In genomic region chr16:89491238-89491869, GRCh38 we compare ENCODE assay signal across 8 cellular contexts. TPM values are rescaled to one million over a fixed set of nuclear protein-coding genes. Genes with fewer than 3 reads are reported as not detected.
DNase-seq lines count a peak whose midpoint lies in the region; ATAC-seq, FAIRE-seq and TF ChIP-seq lines count a peak whose summit lies in the region.

No MANE protein-coding gene starts in this region.

- 1% methylated on average over 19 of the region's 22 CpGs for WGBS in HepG2 (ENCODE audit: low lambda C conversion rate)

- in situ Hi-C loops in HepG2 (cut with HindIII; ENCODE audit: extremely low pct_ligation_motif_present, low pct_unique_long_range_greater_than_20kb): no loop called here

- H3K4me3 ChIP-seq in CD8-positive, alpha-beta T cell (ENCODE audit: low read depth, low read length): peak overlapping the region; percentile 91
- H3K4me3 ChIP-seq in KMS-11 (IDR thresholded peaks at IDR 0.05; ENCODE audit: insufficient read depth, low read depth, low read length) (no peak overlapping the region), astrocyte (ENCODE audit: insufficient read depth, low read depth, low read length) (peak overlapping the region; percentile 78), HepG2 (replicated peaks in 1 of 3; ENCODE audit: insufficient read depth in 1 of 3, low read depth in 2 of 3, low read length in 3 of 3) (peak overlapping the region; percentile 61 to 93 (median 85))

- H2AFZ ChIP-seq in KMS-11 (ENCODE audit: low read depth) (peak overlapping the region; percentile 75), astrocyte (ENCODE audit: low read depth, low read length) (peak overlapping the region; percentile 79), HepG2 (ENCODE audit: low read length) (no peak overlapping the region)

- no peak for DNase-seq in CD8-positive, alpha-beta T cell
- DNase-seq in astrocyte (ENCODE audit: low read depth): no peak
- DNase-seq in HepG2 (ENCODE audit: low spot score): peak; percentile 66
- DNase-seq in type B pancreatic cell (ENCODE audit: extremely low spot score, unreplicated experiment): no peak
- no peak for DNase-seq in occipital lobe (lab: John Stamatoyannopoulos, UW)

- H3K27ac ChIP-seq in CD8-positive, alpha-beta T cell (ENCODE audit: low read depth, low read length): peak overlapping the region; percentile 93
- H3K27ac ChIP-seq in KMS-11 (peak overlapping the region; percentile 73), astrocyte (ENCODE audit: low read depth, low read length) (peak overlapping the region; percentile 88), HepG2 (ENCODE audit: extremely low read length, insufficient read depth, low read length) (peak overlapping the region; percentile 81)

- CTCF ChIA-PET in CD8-positive, alpha-beta T cell (lab: Charles Lee): no interaction called here
- CTCF ChIA-PET in HepG2 (lab: Yijun Ruan, JAX; ENCODE audit: low intra/inter-chr PET ratio, low total read pairs): no interaction called here

- FAIRE-seq in astrocyte (lab: Jason Lieb, UNC) (no peak), HepG2 (lab: Jason Lieb, UNC) (no peak)

- intact Hi-C loops in CD8-positive, alpha-beta T cell (cut with DNase I, micrococcal nuclease): loop anchor here in 1 of 2 experiments (2.0 kb wide), 1 partner anchor 829 kb away; the partner anchor contains the start of gene MVD
- intact Hi-C loops in HepG2 (cut with micrococcal nuclease; ENCODE audit: unreplicated experiment): loop anchor here (2.0 kb wide), 1 partner anchor 13 kb away; no protein-coding TSS in a partner anchor

- H3K4me1 ChIP-seq in CD8-positive, alpha-beta T cell (ENCODE audit: insufficient read depth, low read length): peaks cover 39% of the 10 kb centered on the region
- H3K4me1 ChIP-seq in KMS-11 (ENCODE audit: low read depth, poor library complexity, severe bottlenecking): peaks cover 38% of the 10 kb centered on the region
- peaks cover 36% of the 10 kb centered on the region for H3K4me1 ChIP-seq in astrocyte (ENCODE audit: insufficient read depth, low read length)
- H3K4me1 ChIP-seq in HepG2 (ENCODE audit: insufficient read depth, low read length): peaks cover 54% of the 10 kb centered on the region

- ATAC-seq in CD8-positive, alpha-beta T cell: no peak
- ATAC-seq in HepG2 (peak; percentile 39), GM21576 (IDR thresholded peaks at IDR 0.05; ENCODE audit: unreplicated experiment) (no peak), GM18502 (IDR thresholded peaks at IDR 0.05; ENCODE audit: poor library complexity, unreplicated experiment) (no peak)

- H3K27me3 Mint-ChIP-seq in CD8-positive, alpha-beta T cell (ENCODE audit: low read depth): no peaks in the 10 kb centered on the region
- no peaks in the 10 kb centered on the region for H3K27me3 Mint-ChIP-seq in astrocyte (ENCODE audit: low read depth, unreplicated experiment)
- H3K27me3 Mint-ChIP-seq in type B pancreatic cell: no peaks in the 10 kb centered on the region

- no peaks in the 10 kb centered on the region for H3K9me3 Mint-ChIP-seq in CD8-positive, alpha-beta T cell
- H3K9me3 Mint-ChIP-seq in astrocyte (ENCODE audit: unreplicated experiment) (no peaks in the 10 kb centered on the region), type B pancreatic cell (no peaks in the 10 kb centered on the region)

- H3K27me3 ChIP-seq in CD8-positive, alpha-beta T cell (ENCODE audit: insufficient read depth, low read length): no peaks in the 10 kb centered on the region
- H3K27me3 ChIP-seq in KMS-11 (ENCODE audit: insufficient read depth, low read depth) (no peaks in the 10 kb centered on the region), astrocyte (ENCODE audit: insufficient read depth, low read length) (no peaks in the 10 kb centered on the region), HepG2 (ENCODE audit: control insufficient read depth in 1 of 2, insufficient read depth in 2 of 2, low read length in 2 of 2) (no peaks in the 10 kb centered on the region; a peak in 1 of 5 replicates)

- peaks cover 28% of the 10 kb centered on the region for H3K36me3 Mint-ChIP-seq in CD8-positive, alpha-beta T cell
- H3K36me3 Mint-ChIP-seq in astrocyte (ENCODE audit: low read depth, unreplicated experiment): peaks cover 4% of the 10 kb centered on the region
- peaks cover 9% of the 10 kb centered on the region for H3K36me3 Mint-ChIP-seq in type B pancreatic cell

- peak in 1 of 2 experiments; percentile 51; a peak in 1 of 4 replicates for TF ChIP-seq POLR2A in HepG2 (IDR thresholded peaks at IDR 0.05; ENCODE audit: insufficient read depth in 1 of 2, low read depth in 2 of 2, low read length in 2 of 2)

- peaks cover 59% of the 10 kb centered on the region for H3K4me1 Mint-ChIP-seq in CD8-positive, alpha-beta T cell (ENCODE audit: low read depth)
- H3K4me1 Mint-ChIP-seq in astrocyte (ENCODE audit: low read depth, unreplicated experiment): peaks cover 31% of the 10 kb centered on the region
- H3K4me1 Mint-ChIP-seq in type B pancreatic cell (ENCODE audit: unreplicated experiment): peaks cover 39% of the 10 kb centered on the region

- peak overlapping the region; percentile 91 for H3K27ac Mint-ChIP-seq in CD8-positive, alpha-beta T cell
- H3K27ac Mint-ChIP-seq in astrocyte (ENCODE audit: unreplicated experiment): peak overlapping the region; percentile 99
- H3K27ac Mint-ChIP-seq in type B pancreatic cell: peak overlapping the region; percentile 96

- TF ChIP-seq EP300 in HepG2 (IDR thresholded peaks at IDR 0.05; ENCODE audit: low read depth in 2 of 2, low read length in 2 of 2) (no peak), HepG2 (CRISPR knock-in tag; IDR thresholded peaks at IDR 0.05; ENCODE audit: borderline replicate concordance) (no peak)

- peak; percentile 22 for TF ChIP-seq CTCF in CD8-positive, alpha-beta T cell (IDR thresholded peaks at IDR 0.05)
- TF ChIP-seq CTCF in KMS-11 (conservative IDR thresholded peaks at IDR 0.05; ENCODE audit: low read depth, low read length) (no peak), astrocyte (IDR thresholded peaks at IDR 0.05; ENCODE audit: insufficient read depth, low read depth, low read length) (peak; percentile 32), HepG2 (CRISPR knock-in tag; IDR thresholded peaks at IDR 0.05) (no peak), type B pancreatic cell (conservative IDR thresholded peaks at IDR 0.05) (peak; percentile 60)

- peak overlapping the region; percentile 86 for H3K4me3 Mint-ChIP-seq in CD8-positive, alpha-beta T cell
- H3K4me3 Mint-ChIP-seq in astrocyte (ENCODE audit: unreplicated experiment) (peak overlapping the region; percentile 94), type B pancreatic cell (peak overlapping the region; percentile 96)

- H3K9ac ChIP-seq in KMS-11 (peak overlapping the region; percentile 77), astrocyte (ENCODE audit: low read length) (peak overlapping the region; percentile 93), HepG2 (ENCODE audit: insufficient read depth, low read depth, low read length) (peak overlapping the region; percentile 86)

- TSS peak; percentile 82 for BruUV-seq in HepG2 (replicated peaks; lab: Mats Ljungman, UMichigan)

- H3K9me3 ChIP-seq in CD8-positive, alpha-beta T cell (ENCODE audit: low read length): no peaks in the 10 kb centered on the region
- H3K9me3 ChIP-seq in astrocyte (ENCODE audit: insufficient read depth, low read depth, low read length) (no peaks in the 10 kb centered on the region), HepG2 (ENCODE audit: low read length) (no peaks in the 10 kb centered on the region)

- POLR2A ChIA-PET in CD8-positive, alpha-beta T cell (lab: Charles Lee): interaction anchor here (0.8 to 0.9 kb wide), 2 partner anchors 13 to 49 kb away, joined by 3 to 5 read pairs; no protein-coding TSS in a partner anchor
- POLR2A ChIA-PET in HepG2 (lab: Yijun Ruan, JAX): interaction anchor here (0.7 to 2.5 kb wide), 4 partner anchors 11 to 121 kb away, joined by 3 to 12 read pairs (median 4); partner anchors contain the start of gene SPG7

- H3K4me2 ChIP-seq in KMS-11 (peak overlapping the region; percentile 95), astrocyte (ENCODE audit: low read length) (peak overlapping the region; percentile 89), HepG2 (ENCODE audit: low read depth, low read length) (peak overlapping the region; percentile 83)

- H4K20me1 ChIP-seq in KMS-11 (ENCODE audit: insufficient read depth) (peaks cover 26% of the 10 kb centered on the region), astrocyte (ENCODE audit: insufficient read depth, low read length) (peaks cover 49% of the 10 kb centered on the region), HepG2 (ENCODE audit: insufficient read depth, low read length) (peaks cover 27% of the 10 kb centered on the region)

- H3K36me3 ChIP-seq in CD8-positive, alpha-beta T cell (ENCODE audit: insufficient read depth, low read length): no peaks in the 10 kb centered on the region
- no peaks in the 10 kb centered on the region for H3K36me3 ChIP-seq in KMS-11 (ENCODE audit: insufficient read depth)
- H3K36me3 ChIP-seq in astrocyte (ENCODE audit: insufficient read depth, low read length): no peaks in the 10 kb centered on the region
- H3K36me3 ChIP-seq in HepG2 (replicated peaks in 1 of 2; ENCODE audit: control insufficient read depth in 1 of 2, insufficient read depth in 2 of 2, low read length in 2 of 2): peaks cover 0 to 2% of the 10 kb centered on the region in 2 experiments; a peak in 3 of 5 replicates

- peaks cover 45% of the 10 kb centered on the region for H3K79me2 ChIP-seq in KMS-11 (ENCODE audit: insufficient read depth, low read depth)
- H3K79me2 ChIP-seq in astrocyte (ENCODE audit: insufficient read depth, low read length): peaks cover 53% of the 10 kb centered on the region
- H3K79me2 ChIP-seq in HepG2 (ENCODE audit: insufficient read depth, low read length): peaks cover 43% of the 10 kb centered on the region

- TF ChIP-seq RAD21 in HepG2 (CRISPR knock-in tag; IDR thresholded peaks at IDR 0.05): no peak; the same call in 1 of the 2 replicates

RNA-seq across cellular contexts. Expression of gene ANKRD11, which starts 1.0 kb away (rescaled TPM):
- 100 to 1,000 TPM; 257 to 260 TPM for total RNA-seq in CD8-positive, alpha-beta T cell
- total RNA-seq in astrocyte: 213 TPM in 2 replicates
- 21.4 and 24.4 TPM in 2 replicates for total RNA-seq in HepG2 (2016; rRNA removed; fragmentation: Illumina TruSeq; extraction: Trizol)
- 54.2 and 55.2 TPM in 2 replicates for total RNA-seq in HepG2 (2016; cell fraction: cytosol; rRNA removed; fragmentation: Illumina TruSeq; extraction: Trizol; ENCODE audit: low read depth)
- total RNA-seq in HepG2 (2016; cell fraction: insoluble cytoplasmic fraction; rRNA removed; fragmentation: Illumina TruSeq; extraction: Trizol): 17.9 and 22.3 TPM in 2 replicates
- 22.4 and 27.0 TPM in 2 replicates for total RNA-seq in HepG2 (2016; cell fraction: membrane; rRNA removed; fragmentation: Illumina TruSeq; extraction: Trizol)
- total RNA-seq in HepG2 (2016; cell fraction: nucleus; rRNA removed; fragmentation: Illumina TruSeq; extraction: Trizol): 48.5 and 63.5 TPM in 2 replicates
- polyA plus RNA-seq in HepG2 (2011; rRNA removed): 38.4 and 42.3 TPM in 2 replicates
- polyA plus RNA-seq in HepG2 (2011; cell fraction: cytosol; rRNA removed): 31.1 and 36.3 TPM in 2 replicates
- 155 and 191 TPM in 2 replicates for polyA plus RNA-seq in HepG2 (2011; cell fraction: nucleus; rRNA removed)
- polyA plus RNA-seq in HepG2 (2012): 78.6 and 89.8 TPM in 2 replicates
- polyA plus RNA-seq in HepG2 (2016; cell fraction: cytosol; fragmentation: Illumina TruSeq; extraction: Trizol; ENCODE audit: low read depth): 10.6 and 13.9 TPM in 2 replicates
- polyA plus RNA-seq in HepG2 (2016; cell fraction: insoluble cytoplasmic fraction; fragmentation: Illumina TruSeq; extraction: Trizol; ENCODE audit: low read depth): 35.2 and 50.6 TPM in 2 replicates
- 29.5 and 30.6 TPM in 2 replicates for polyA plus RNA-seq in HepG2 (2016; cell fraction: membrane; fragmentation: Illumina TruSeq; extraction: Trizol; ENCODE audit: low read depth)
- 190 and 216 TPM in 2 replicates for polyA plus RNA-seq in HepG2 (2016; cell fraction: nucleus; fragmentation: Illumina TruSeq; extraction: Trizol; ENCODE audit: insufficient read depth, low read depth)
- 38.6 and 64.5 TPM in 2 replicates for polyA minus RNA-seq in HepG2 (2011; rRNA and poly(A)+ RNA removed; ENCODE audit: low replicate concordance)
- 32.5 and 37.0 TPM in 2 replicates for polyA minus RNA-seq in HepG2 (2011; cell fraction: cytosol; rRNA and poly(A)+ RNA removed)
- 104 and 109 TPM in 2 replicates for polyA minus RNA-seq in HepG2 (2011; cell fraction: nucleus; rRNA and poly(A)+ RNA removed)
- total RNA-seq in type B pancreatic cell (ENCODE audit: low replicate concordance): 153 and 155 TPM in 2 replicates
- total RNA-seq in occipital lobe: 27.5 TPM

RNA-seq across cellular contexts. Expression of gene SPG7, which starts 16.8 kb away (rescaled TPM):
- 100 to 1,000 TPM; 159 to 180 TPM for total RNA-seq in CD8-positive, alpha-beta T cell
- 86.5 and 96.1 TPM in 2 replicates for total RNA-seq in astrocyte
- total RNA-seq in HepG2 (2016; rRNA removed; fragmentation: Illumina TruSeq; extraction: Trizol): 63.9 and 136 TPM in 2 replicates
- total RNA-seq in HepG2 (2016; cell fraction: cytosol; rRNA removed; fragmentation: Illumina TruSeq; extraction: Trizol; ENCODE audit: low read depth): 47.1 and 47.6 TPM in 2 replicates
- 54.6 and 131 TPM in 2 replicates for total RNA-seq in HepG2 (2016; cell fraction: insoluble cytoplasmic fraction; rRNA removed; fragmentation: Illumina TruSeq; extraction: Trizol)
- 46.3 and 47.0 TPM in 2 replicates for total RNA-seq in HepG2 (2016; cell fraction: membrane; rRNA removed; fragmentation: Illumina TruSeq; extraction: Trizol)
- total RNA-seq in HepG2 (2016; cell fraction: nucleus; rRNA removed; fragmentation: Illumina TruSeq; extraction: Trizol): 148 and 166 TPM in 2 replicates
- 66.0 and 77.5 TPM in 2 replicates for polyA plus RNA-seq in HepG2 (2011; rRNA removed)
- polyA plus RNA-seq in HepG2 (2011; cell fraction: cytosol; rRNA removed): 41.6 and 46.2 TPM in 2 replicates
- 327 and 378 TPM in 2 replicates for polyA plus RNA-seq in HepG2 (2011; cell fraction: nucleus; rRNA removed)
- 69.0 and 72.2 TPM in 2 replicates for polyA plus RNA-seq in HepG2 (2012)
- 8.2 and 9.5 TPM in 2 replicates for polyA plus RNA-seq in HepG2 (2016; cell fraction: cytosol; fragmentation: Illumina TruSeq; extraction: Trizol; ENCODE audit: low read depth)
- 43.3 and 56.0 TPM in 2 replicates for polyA plus RNA-seq in HepG2 (2016; cell fraction: insoluble cytoplasmic fraction; fragmentation: Illumina TruSeq; extraction: Trizol; ENCODE audit: low read depth)
- 16.9 and 17.6 TPM in 2 replicates for polyA plus RNA-seq in HepG2 (2016; cell fraction: membrane; fragmentation: Illumina TruSeq; extraction: Trizol; ENCODE audit: low read depth)
- 304 and 336 TPM in 2 replicates for polyA plus RNA-seq in HepG2 (2016; cell fraction: nucleus; fragmentation: Illumina TruSeq; extraction: Trizol; ENCODE audit: insufficient read depth, low read depth)
- polyA minus RNA-seq in HepG2 (2011; rRNA and poly(A)+ RNA removed; ENCODE audit: low replicate concordance): 76.1 and 106 TPM in 2 replicates
- 59.0 and 61.6 TPM in 2 replicates for polyA minus RNA-seq in HepG2 (2011; cell fraction: cytosol; rRNA and poly(A)+ RNA removed)
- polyA minus RNA-seq in HepG2 (2011; cell fraction: nucleus; rRNA and poly(A)+ RNA removed): 140 and 143 TPM in 2 replicates
- 120 and 129 TPM in 2 replicates for total RNA-seq in type B pancreatic cell (ENCODE audit: low replicate concordance)
- total RNA-seq in occipital lobe: 78.1 TPM

Comparison
In these comparisons a context has a peak if more than half of its experiments do, and no peak if none do; other contexts are left out.
1. CTCF ChIP-seq: peak in CD8-positive, alpha-beta T cell (single experiment), astrocyte (single experiment) and type B pancreatic cell (single experiment); none in KMS-11 (single experiment) and HepG2 (single experiment).
2. Peak in every context shown above with its lines, with median percentiles within 50 percentile points of each other: H3K27ac ChIP-seq, H3K27ac Mint-ChIP-seq, H3K4me3 Mint-ChIP-seq, H3K4me2 ChIP-seq and H3K9ac ChIP-seq.